Comparison of ENCODE assay signal across 2 cellular contexts in the genomic region with DNA sequence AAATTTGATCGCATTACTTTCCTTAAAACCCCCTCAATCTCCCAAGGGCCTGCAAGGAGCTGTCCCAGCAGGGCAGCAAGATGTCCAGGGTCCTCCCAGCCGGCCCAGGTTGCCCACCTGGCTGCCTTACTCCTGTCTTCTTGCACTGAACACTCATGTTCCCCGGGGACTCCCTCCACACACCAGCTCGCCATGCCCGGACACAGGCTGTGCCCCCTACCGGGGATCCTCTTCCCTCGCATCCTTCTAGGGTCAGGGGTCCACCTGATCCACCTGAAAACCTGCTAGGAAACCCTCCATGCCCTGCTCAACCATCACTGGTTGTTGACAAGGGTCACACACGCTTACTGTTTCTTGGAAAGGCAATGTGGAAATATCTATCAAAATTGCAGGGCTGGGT.
TF ChIP-seq lines count a peak whose summit lies in the region.

No MANE protein-coding gene starts in this region.

TF ChIP-seq in IMR-90, 13 proteins besides CTCF, POLR2A, EP300 and RAD21:
- TF ChIP-seq CEBPB (IDR thresholded peaks at IDR 0.05; ENCODE audit: low read depth, low read length) (no peak), RFX5 (IDR thresholded peaks at IDR 0.05; ENCODE audit: low read depth, low read length) (no peak), MXI1 (IDR thresholded peaks at IDR 0.05; ENCODE audit: borderline replicate concordance, low read depth, low read length) (no peak), MAFK (IDR thresholded peaks at IDR 0.05; ENCODE audit: low read depth, low read length) (no peak), SMC3 (IDR thresholded peaks at IDR 0.05; ENCODE audit: low read depth, low read length) (no peak), RCOR1 (IDR thresholded peaks at IDR 0.05; ENCODE audit: insufficient replicate concordance, low read length) (no peak), FOS (IDR thresholded peaks at IDR 0.05; ENCODE audit: low read depth, low read length) (no peak), MAZ (IDR thresholded peaks at IDR 0.05; ENCODE audit: borderline replicate concordance, low read depth, low read length) (no peak), CHD1 (IDR thresholded peaks at IDR 0.05; ENCODE audit: low read depth, low read length) (no peak), NFE2L2 (IDR thresholded peaks at IDR 0.05; ENCODE audit: low read depth, low read length) (no peak), BHLHE40 (IDR thresholded peaks at IDR 0.05; ENCODE audit: low read depth, low read length) (no peak)
- TF ChIP-seq, protein P1, sequence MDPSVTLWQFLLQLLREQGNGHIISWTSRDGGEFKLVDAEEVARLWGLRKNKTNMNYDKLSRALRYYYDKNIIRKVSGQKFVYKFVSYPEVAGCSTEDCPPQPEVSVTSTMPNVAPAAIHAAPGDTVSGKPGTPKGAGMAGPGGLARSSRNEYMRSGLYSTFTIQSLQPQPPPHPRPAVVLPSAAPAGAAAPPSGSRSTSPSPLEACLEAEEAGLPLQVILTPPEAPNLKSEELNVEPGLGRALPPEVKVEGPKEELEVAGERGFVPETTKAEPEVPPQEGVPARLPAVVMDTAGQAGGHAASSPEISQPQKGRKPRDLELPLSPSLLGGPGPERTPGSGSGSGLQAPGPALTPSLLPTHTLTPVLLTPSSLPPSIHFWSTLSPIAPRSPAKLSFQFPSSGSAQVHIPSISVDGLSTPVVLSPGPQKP (IDR thresholded peaks at IDR 0.05; ENCODE audit: borderline replicate concordance, low read depth, low read length): no peak
- TF ChIP-seq, protein P2, sequence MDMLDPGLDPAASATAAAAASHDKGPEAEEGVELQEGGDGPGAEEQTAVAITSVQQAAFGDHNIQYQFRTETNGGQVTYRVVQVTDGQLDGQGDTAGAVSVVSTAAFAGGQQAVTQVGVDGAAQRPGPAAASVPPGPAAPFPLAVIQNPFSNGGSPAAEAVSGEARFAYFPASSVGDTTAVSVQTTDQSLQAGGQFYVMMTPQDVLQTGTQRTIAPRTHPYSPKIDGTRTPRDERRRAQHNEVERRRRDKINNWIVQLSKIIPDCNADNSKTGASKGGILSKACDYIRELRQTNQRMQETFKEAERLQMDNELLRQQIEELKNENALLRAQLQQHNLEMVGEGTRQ (IDR thresholded peaks at IDR 0.05; ENCODE audit: low read depth, low read length): no peak

TF ChIP-seq in H1, 55 proteins besides CTCF, POLR2A, EP300 and RAD21:
- TF ChIP-seq GTF2F1 (IDR thresholded peaks at IDR 0.05; ENCODE audit: borderline replicate concordance, low read depth, low read length) (no peak), CEBPB (IDR thresholded peaks at IDR 0.05; ENCODE audit: low read depth, low read length) (no peak)
